Comparison of ENCODE assay signal across 24 cellular contexts in the genomic region with DNA sequence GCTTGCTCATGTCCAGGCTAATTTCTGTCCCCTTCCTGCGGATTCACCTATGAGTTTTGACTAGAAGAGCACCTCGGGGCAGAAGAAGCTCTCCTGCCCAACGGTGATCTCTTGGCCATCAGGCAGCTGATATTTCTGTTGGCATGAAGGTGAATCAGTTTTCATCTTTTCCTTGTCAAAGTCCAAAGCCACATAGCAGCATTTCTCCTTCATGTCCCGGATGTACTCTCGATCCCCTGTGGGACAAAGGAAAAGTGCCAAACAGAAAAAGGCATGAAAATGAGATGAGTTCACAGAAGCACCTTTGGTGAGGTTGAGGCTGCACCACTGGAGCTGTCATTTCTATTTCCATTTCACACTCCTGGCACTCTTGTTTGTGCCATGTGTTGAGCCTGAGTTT. TPM values are rescaled to one million over a fixed set of nuclear protein-coding genes. Genes with fewer than 3 reads are reported as not detected.
DNase-seq lines count a peak whose midpoint lies in the region; FAIRE-seq and TF ChIP-seq lines count a peak whose summit lies in the region.
"Had no signal": no experiment of that assay in that cellular context is flagged by ENCODE, and none has a peak within 500 bp of the region (broad histone marks: within the 10 kb centered on the region; RNA-seq: fewer than 3 reads in every experiment).

No MANE protein-coding gene starts in this region.

- no peak for TF ChIP-seq CTCF in A673 (conservative IDR thresholded peaks at IDR 0.05; ENCODE audit: low read depth, low read length)
- no peak for TF ChIP-seq CTCF in nephron (IDR thresholded peaks at IDR 0.05; ENCODE audit: unreplicated experiment in 3 of 3)
- no peak for TF ChIP-seq CTCF in osteocyte (IDR thresholded peaks at IDR 0.05)

- 23 to 60% (median 31%) methylated on average over 5 of the region's 5 CpGs for WGBS in small intestine, 3 donors

- H3K4me1 Mint-ChIP-seq in nephron (peaks cover 48% of the 10 kb centered on the region), osteocyte (ENCODE audit: unreplicated experiment) (no peaks in the 10 kb centered on the region)
- H3K4me1 Mint-ChIP-seq: GM23338 had no signal

- H3K36me3 Mint-ChIP-seq in nephron (ENCODE audit: low read depth) (no peaks in the 10 kb centered on the region), osteocyte (ENCODE audit: unreplicated experiment) (no peaks in the 10 kb centered on the region)
- H3K36me3 Mint-ChIP-seq: CD4-positive, CD25-positive, alpha-beta regulatory T cell; CD8-positive, alpha-beta T cell had no signal

- H3K9me3 Mint-ChIP-seq in nephron = peaks cover 10% of the 10 kb centered on the region
- H3K9me3 Mint-ChIP-seq in osteocyte (ENCODE audit: unreplicated experiment) = peaks cover 5% of the 10 kb centered on the region
- H3K9me3 Mint-ChIP-seq: CD8-positive, alpha-beta T cell had no signal

- H3K4me3 Mint-ChIP-seq in nephron (no peak overlapping the region), osteocyte (ENCODE audit: unreplicated experiment) (no peak overlapping the region)
- H3K4me3 Mint-ChIP-seq: CD4-positive, CD25-positive, alpha-beta regulatory T cell; CD8-positive, alpha-beta T cell; GM23338; H9; HFFc6 had no signal

- CTCF ChIA-PET in A673 (lab: Charles Lee) = no interaction called here

- H3K4me3 ChIP-seq in A673 (ENCODE audit: low read depth, low read length, poor library complexity, severe bottlenecking) (no peak overlapping the region), small intestine (ENCODE audit: low read depth in 1 of 2, low read length in 2 of 2) (no peak overlapping the region)
- H3K4me3 ChIP-seq: GM23338 had no signal

- no peaks in the 10 kb centered on the region for H3K9me3 ChIP-seq in A673 (ENCODE audit: low read depth, low read length, poor library complexity, severe bottlenecking)
- no peaks in the 10 kb centered on the region for H3K9me3 ChIP-seq in small intestine (ENCODE audit: control insufficient read depth, low read depth)
- H3K9me3 ChIP-seq: BE2C had no signal

- H3K27ac ChIP-seq in A673 (ENCODE audit: low read depth, low read length, poor library complexity, severe bottlenecking) = peak overlapping the region; percentile 71
- no peak overlapping the region for H3K27ac ChIP-seq in small intestine (ENCODE audit: low read depth in 1 of 2, low read length in 1 of 2)
- H3K27ac ChIP-seq: 22Rv1, C4-2B had no signal

- BruUV-seq in A673 (replicated peaks; lab: Mats Ljungman, UMichigan) = no TSS peak

- peaks cover 35% of the 10 kb centered on the region for H3K4me1 ChIP-seq in A673 (ENCODE audit: insufficient read depth, low read length, poor library complexity, severe bottlenecking)
- no peaks in the 10 kb centered on the region for H3K4me1 ChIP-seq in small intestine (ENCODE audit: control insufficient read depth in 2 of 2, insufficient read depth in 1 of 2, low read depth in 1 of 2, low read length in 1 of 2)
- H3K4me1 ChIP-seq: BE2C, Caco-2 had no signal

- H3K27ac Mint-ChIP-seq in nephron = peak overlapping the region in 2 of 3 experiments; percentile 12 to 66
- no peak overlapping the region for H3K27ac Mint-ChIP-seq in osteocyte (ENCODE audit: unreplicated experiment)
- H3K27ac Mint-ChIP-seq: CD4-positive, CD25-positive, alpha-beta regulatory T cell; CD8-positive, alpha-beta T cell; GM23338; H9; HFFc6 had no signal

- peak; percentile 38 for DNase-seq in A673 (ENCODE audit: low spot score)
- DNase-seq in RPMI8226 = peak; percentile 24
- DNase-seq in small intestine = peak; percentile 53
- DNase-seq in osteocyte (ENCODE audit: extremely low spot score, unreplicated experiment) = no peak
- no peak for DNase-seq in NCI-H128 (lab: John Stamatoyannopoulos, UW; ENCODE audit: unreplicated experiment)
- no peak for DNase-seq in HCEC 1CT
- DNase-seq in dermis blood vessel endothelial cell = no peak
- DNase-seq: ACHN; AML-193; BE2C; Caco-2; CD4-positive, CD25-positive, alpha-beta regulatory T cell; CD8-positive, alpha-beta T cell; DMS153; DND-41; H9; HFFc6 had no signal

- peaks cover 44% of the 10 kb centered on the region for H3K27me3 Mint-ChIP-seq in nephron (ENCODE audit: low read depth)
- H3K27me3 Mint-ChIP-seq in osteocyte (ENCODE audit: unreplicated experiment) = peaks cover 26% of the 10 kb centered on the region

- POLR2A ChIA-PET in A673 (lab: Charles Lee; ENCODE audit: low non-redundant PET) = no interaction called here

- intact Hi-C loops in A673 (cut with micrococcal nuclease; ENCODE audit: unreplicated experiment) = no loop called here

- H3K36me3 ChIP-seq in A673 (ENCODE audit: insufficient read depth, low read length, poor library complexity, severe bottlenecking) (no peaks in the 10 kb centered on the region), small intestine (ENCODE audit: control insufficient read depth in 2 of 2, insufficient read depth in 2 of 2, low read length in 2 of 2) (no peaks in the 10 kb centered on the region)
- H3K36me3 ChIP-seq: BE2C had no signal

- H3K27me3 ChIP-seq in A673 (replicated peaks; ENCODE audit: insufficient read depth, low read depth, low read length, poor library complexity) = no peaks in the 10 kb centered on the region
- no peaks in the 10 kb centered on the region for H3K27me3 ChIP-seq in small intestine (ENCODE audit: control insufficient read depth in 2 of 2, insufficient read depth in 2 of 2, low read length in 2 of 2)

- FAIRE-seq in small intestine (lab: Jason Lieb, UNC) = no peak
- FAIRE-seq: A204.1, G401.6, GM12892 had no signal

RNA-seq across cellular contexts. Expression of gene DHCR7, which starts 56.8 kb away (rescaled TPM):
- total RNA-seq in A673 (2021) (271 and 286 TPM in 2 replicates), osteocyte (29.8 and 30.2 TPM in 2 replicates), dermis blood vessel endothelial cell (41.9 and 110 TPM in 2 replicates)
- 10 to 100 TPM; 11.6 to 50.5 (median 13.2) TPM for polyA plus RNA-seq in small intestine

Comparison
In these comparisons a context has a peak if more than half of its experiments do, and no peak if none do; other contexts are left out.
1. DNase-seq: peak in A673 (single experiment), RPMI8226 (single experiment) and small intestine (single experiment); none in osteocyte (single experiment), NCI-H128 (single experiment), HCEC 1CT (single experiment) and dermis blood vessel endothelial cell (single experiment).